In genomic region chr3:142894493-142894892, GRCh38 we compare ENCODE assay signal across 1 cellular context.
A peak's percentile ranks its signal among the peaks of the same experiment; 100 is the strongest.
TF ChIP-seq lines count a peak whose summit lies in the region.

No MANE protein-coding gene starts in this region.

TF ChIP-seq in HepG2, 621 proteins besides CTCF, POLR2A, EP300 and RAD21 (continued from another document):
- TF ChIP-seq, protein P1, sequence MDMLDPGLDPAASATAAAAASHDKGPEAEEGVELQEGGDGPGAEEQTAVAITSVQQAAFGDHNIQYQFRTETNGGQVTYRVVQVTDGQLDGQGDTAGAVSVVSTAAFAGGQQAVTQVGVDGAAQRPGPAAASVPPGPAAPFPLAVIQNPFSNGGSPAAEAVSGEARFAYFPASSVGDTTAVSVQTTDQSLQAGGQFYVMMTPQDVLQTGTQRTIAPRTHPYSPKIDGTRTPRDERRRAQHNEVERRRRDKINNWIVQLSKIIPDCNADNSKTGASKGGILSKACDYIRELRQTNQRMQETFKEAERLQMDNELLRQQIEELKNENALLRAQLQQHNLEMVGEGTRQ (IDR thresholded peaks at IDR 0.05; ENCODE audit: low read depth, low read length) = peak; percentile 23; the same call in 1 of the 2 replicates
- TF ChIP-seq, protein P1 (CRISPR knock-in tag; IDR thresholded peaks at IDR 0.05; ENCODE audit: borderline replicate concordance) = peak; percentile 66; the same call in 1 of the 2 replicates
- TF ChIP-seq ZNF589 (CRISPR knock-in tag; conservative IDR thresholded peaks at IDR 0.05) = no peak
